In the genomic region with DNA sequence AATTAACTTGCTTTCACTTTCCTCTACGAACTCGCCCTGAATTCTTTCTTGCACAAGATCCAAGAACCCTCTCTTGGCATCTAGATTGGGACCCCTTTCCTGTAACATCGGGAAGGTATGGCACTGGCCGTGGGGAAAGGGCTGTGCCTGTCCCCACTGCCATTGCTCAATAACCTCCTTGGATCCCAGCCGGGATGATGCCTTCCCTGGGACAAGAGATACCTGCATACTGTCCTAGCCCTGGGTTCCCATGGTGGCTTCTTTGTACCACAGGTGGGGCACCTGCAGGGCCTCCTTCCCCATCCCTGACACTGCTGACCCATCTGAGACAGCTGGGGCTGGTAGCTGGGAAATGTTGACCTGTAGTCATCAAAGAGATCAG, we compare ENCODE assay signal across 1 cellular context.
TF ChIP-seq lines count a peak whose summit lies in the region.

No MANE protein-coding gene starts in this region.

TF ChIP-seq in HepG2, 621 proteins besides CTCF, POLR2A, EP300 and RAD21:
- peak; percentile 11; the same call in 1 of the 2 replicates for TF ChIP-seq CEBPG (CRISPR knock-in tag; IDR thresholded peaks at IDR 0.05)
